Comparison of ENCODE assay signal across 24 cellular contexts in the genomic region with DNA sequence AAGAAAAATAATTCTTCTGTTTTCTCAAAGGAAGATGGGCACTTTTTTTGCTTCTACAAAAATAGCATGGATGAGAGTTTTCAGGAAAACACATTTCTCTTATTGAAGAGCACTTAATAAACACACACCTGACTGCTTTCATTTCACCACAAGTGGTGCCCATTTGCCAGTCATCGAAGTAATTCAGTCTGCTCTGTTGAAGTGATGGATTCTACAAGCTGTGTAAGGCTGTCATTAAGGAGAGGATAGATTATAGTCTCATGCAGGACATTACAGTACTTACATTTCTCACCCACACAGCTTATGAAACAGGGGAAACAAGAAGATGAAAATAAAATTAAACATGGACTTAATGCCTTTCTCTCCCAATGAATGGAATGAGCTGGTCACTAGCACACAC.
"Had no signal": no experiment of that assay in that cellular context is flagged by ENCODE, and none has a peak within 500 bp of the region (broad histone marks: within the 10 kb centered on the region; RNA-seq: fewer than 3 reads in every experiment).

No MANE protein-coding gene starts in this region.

- H3K36me3 ChIP-seq: brain microvascular endothelial cell, cardiac muscle cell, Peyer's patch, SJCRH30 had no signal

- H3K27me3 ChIP-seq: brain microvascular endothelial cell, Peyer's patch, SJCRH30 had no signal

- H3K4me1 ChIP-seq: Peyer's patch, SJCRH30 had no signal

- H3K9me3 ChIP-seq: Peyer's patch, SJCRH30, SK-N-SH had no signal

- ATAC-seq: activated CD4-positive, alpha-beta T cell treated with anti-CD3 and anti-CD28 coated beads for 36 hours; activated CD8-positive, alpha-beta T cell treated with anti-CD3 and anti-CD28 coated beads for 36 hours; activated T-cell treated with anti-CD3 and anti-CD28 coated beads, Interleukin-2, amount 50 U/mL, for 72 hours had no signal

- H3K27ac ChIP-seq: brain microvascular endothelial cell, cardiac muscle cell, Peyer's patch, RWPE1, SJCRH30, VCaP had no signal

- DNase-seq: activated CD4-positive, alpha-beta T cell treated with anti-CD3 and anti-CD28 coated beads for 36 hours; activated CD4-positive, CD25-positive, alpha-beta regulatory T cell; activated CD8-positive, alpha-beta memory T cell treated with anti-CD3 and anti-CD28 coated beads, Interleukin-2, amount 50 U/mL, for 4 hours; activated CD8-positive, alpha-beta T cell treated with anti-CD3 and anti-CD28 coated beads for 36 hours; activated gamma-delta T cell treated with Interleukin-2 at 50 U/mL for 16 hours; activated naive CD4-positive, alpha-beta T cell treated with anti-CD3 and anti-CD28 coated beads, Interleukin-2, amount 10 ng/mL, durations not matched to agents 7 days and 5 days; activated naive CD8-positive, alpha-beta T cell treated with anti-CD3 and anti-CD28 coated beads for 36 hours; activated T-cell treated with anti-CD3 and anti-CD28 coated beads, Interleukin-2, amount 50 U/mL, for 72 hours; brain microvascular endothelial cell; IMR-90; Kasumi-1; KBM-7; NCI-H1105 treated with DMSO at 0.1 percent for 48 hours; NCI-H1694; NCI-H2029; NCI-H446; Peyer's patch; Right ventricle myocardium superior; SJCRH30; SK-N-SH; T-helper 1 cell had no signal

- H3K4me3 ChIP-seq: cardiac muscle cell, Peyer's patch, SJCRH30 had no signal
